Comparison of ENCODE assay signal across 27 cellular contexts in genomic region chr2:55958756-55959155, GRCh38. TPM values are rescaled to one million over a fixed set of nuclear protein-coding genes. Genes with fewer than 3 reads are reported as not detected.
DNase-seq lines count a peak whose midpoint lies in the region; ATAC-seq, FAIRE-seq and TF ChIP-seq lines count a peak whose summit lies in the region.
"Had no signal": no experiment of that assay in that cellular context is flagged by ENCODE, and none has a peak within 500 bp of the region (broad histone marks: within the 10 kb centered on the region; RNA-seq: fewer than 3 reads in every experiment).

No MANE protein-coding gene starts in this region.

- H3K4me3 ChIP-seq in astrocyte (ENCODE audit: insufficient read depth, low read depth, low read length) = no peak overlapping the region
- no peak overlapping the region for H3K4me3 ChIP-seq in left lung
- H3K4me3 ChIP-seq in smooth muscle cell = no peak overlapping the region
- H3K4me3 ChIP-seq: body of pancreas, dorsolateral prefrontal cortex, gastroesophageal sphincter, right lobe of liver, transverse colon had no signal

- no peak for DNase-seq in Calu3
- peak; percentile 75 for DNase-seq in astrocyte (ENCODE audit: low read depth)
- no peak for DNase-seq in left lung
- DNase-seq in smooth muscle cell (lab: John Stamatoyannopoulos, UW; ENCODE audit: unreplicated experiment) = no peak
- DNase-seq in activated naive CD4-positive, alpha-beta T cell treated with anti-CD3 and anti-CD28 coated beads, Interleukin-2, amount 50 U/mL, for 16 hours = no peak
- DNase-seq in naive thymus-derived CD8-positive, alpha-beta T cell = no peak
- no peak for DNase-seq in NCI-H1930 (lab: John Stamatoyannopoulos, UW)
- DNase-seq: activated B cell treated with CpG ODN at 0.5 μM for 24 hours; activated CD4-positive, alpha-beta T cell treated with anti-CD3 and anti-CD28 coated beads, Interleukin-2, amount 50 U/mL, for 1 hour; activated gamma-delta T cell treated with Interleukin-2 at 50 U/mL for 16 hours; activated T-cell treated with anti-CD3 and anti-CD28 coated beads, Interleukin-2, amount 50 U/mL, for 24 hours; AML-193; CD4-positive, alpha-beta T cell; dorsolateral prefrontal cortex; GOT3; KBM-7; NCI-H1092 treated with DMSO at 0.1 percent for 48 hours; NCI-H1694 treated with DMSO at 0.1 percent for 48 hours; right lobe of liver; stimulated activated CD4-positive, alpha-beta T cell treated with anti-CD3 and anti-CD28 coated beads, Interleukin-4, amount 100 ng/mL, for 4 hours had no signal

- intact Hi-C loops in Calu3 (cut with micrococcal nuclease; ENCODE audit: unreplicated experiment) (no loop called here), left lung (cut with DNase I) (no loop called here)

- H3K9me3 ChIP-seq in astrocyte (ENCODE audit: insufficient read depth, low read depth, low read length) (no peaks in the 10 kb centered on the region), left lung (no peaks in the 10 kb centered on the region), smooth muscle cell (replicated peaks; ENCODE audit: low read depth) (no peaks in the 10 kb centered on the region)
- H3K9me3 ChIP-seq: body of pancreas, gastroesophageal sphincter, right lobe of liver, transverse colon had no signal

- WGBS in smooth muscle cell (ENCODE audit: low lambda C conversion rate) = 86% methylated on average over 1 of the region's 1 CpG

- H3K27ac ChIP-seq in astrocyte (ENCODE audit: low read depth, low read length) (peak overlapping the region; percentile 8), left lung (peak overlapping the region; percentile 53 to 67), smooth muscle cell (ENCODE audit: low read depth) (no peak overlapping the region)
- H3K27ac ChIP-seq: dorsolateral prefrontal cortex, gastroesophageal sphincter, right lobe of liver had no signal

- peak overlapping the region; percentile 58 for H3K4me2 ChIP-seq in astrocyte (ENCODE audit: low read length)
- no peak overlapping the region for H3K4me2 ChIP-seq in smooth muscle cell

- TF ChIP-seq CTCF in Calu3 (IDR thresholded peaks at IDR 0.05; ENCODE audit: unreplicated experiment) (no peak), astrocyte (IDR thresholded peaks at IDR 0.05; ENCODE audit: insufficient read depth, low read depth, low read length) (no peak), left lung (IDR thresholded peaks at IDR 0.05) (no peak), smooth muscle cell (IDR thresholded peaks at IDR 0.05; ENCODE audit: borderline replicate concordance, insufficient read depth, poor library complexity, severe bottlenecking) (no peak)

- H3K36me3 Mint-ChIP-seq in Calu3 (ENCODE audit: insufficient read depth, unreplicated experiment) (no peaks in the 10 kb centered on the region), astrocyte (ENCODE audit: low read depth, unreplicated experiment) (no peaks in the 10 kb centered on the region)
- H3K36me3 Mint-ChIP-seq in naive thymus-derived CD8-positive, alpha-beta T cell = no peaks in the 10 kb centered on the region
- H3K36me3 Mint-ChIP-seq: memory B cell had no signal

- CTCF ChIA-PET in Calu3 (lab: Charles Lee) = interaction anchor here (2.7 kb wide), 1 partner anchor 187 kb away, joined by 10 read pairs; no protein-coding TSS in a partner anchor

- H3K27me3 ChIP-seq in astrocyte (ENCODE audit: insufficient read depth, low read length) = no peaks in the 10 kb centered on the region
- H3K27me3 ChIP-seq in left lung = no peaks in the 10 kb centered on the region
- H3K27me3 ChIP-seq in smooth muscle cell (ENCODE audit: low read depth) = peaks cover 15% of the 10 kb centered on the region
- H3K27me3 ChIP-seq: body of pancreas, gastroesophageal sphincter, right lobe of liver, transverse colon had no signal

- H2AFZ ChIP-seq in astrocyte (ENCODE audit: low read depth, low read length) (no peak overlapping the region), smooth muscle cell (ENCODE audit: low read depth) (peak overlapping the region; percentile 40)

- H3K4me3 Mint-ChIP-seq in Calu3 (ENCODE audit: low read depth, unreplicated experiment) (peak overlapping the region; percentile 39), astrocyte (ENCODE audit: unreplicated experiment) (peak overlapping the region; percentile 17)
- H3K4me3 Mint-ChIP-seq in naive thymus-derived CD8-positive, alpha-beta T cell = no peak overlapping the region
- H3K4me3 Mint-ChIP-seq: activated B cell treated with CpG ODN at 0.5 μM for 24 hours; activated T-cell treated with anti-CD3 and anti-CD28 coated beads, Interleukin-2, amount 50 U/mL, for 24 hours; CD4-positive, alpha-beta T cell; memory B cell; T-helper 1 cell treated with Interleukin-12 subunit alpha and Interleukin-12 subunit beta and Interleukin-4 antibody, amounts not matched to agents 30 μg/mL and 1 μg/mL, for 36 hours had no signal

- H3F3A ChIP-seq in smooth muscle cell (ENCODE audit: low read depth) = no peaks in the 10 kb centered on the region

- no peaks in the 10 kb centered on the region for H3K9me3 Mint-ChIP-seq in Calu3 (ENCODE audit: low read depth, unreplicated experiment)
- H3K9me3 Mint-ChIP-seq in astrocyte (ENCODE audit: unreplicated experiment) = peaks cover 2% of the 10 kb centered on the region
- H3K9me3 Mint-ChIP-seq in naive thymus-derived CD8-positive, alpha-beta T cell = peaks cover 0 to 4% (median 0%) of the 10 kb centered on the region in 9 donors
- H3K9me3 Mint-ChIP-seq: activated B cell treated with CpG ODN at 0.5 μM for 24 hours; activated T-cell treated with anti-CD3 and anti-CD28 coated beads, Interleukin-2, amount 50 U/mL, for 24 hours; CD4-positive, alpha-beta T cell; memory B cell; T-helper 1 cell treated with Interleukin-12 subunit alpha and Interleukin-12 subunit beta and Interleukin-4 antibody, amounts not matched to agents 30 μg/mL and 1 μg/mL, for 36 hours had no signal

- H3K27ac Mint-ChIP-seq in Calu3 (ENCODE audit: unreplicated experiment) (peak overlapping the region; percentile 16), astrocyte (ENCODE audit: unreplicated experiment) (peak overlapping the region; percentile 81)
- peak overlapping the region in 1 of 10 donors; percentile 8 for H3K27ac Mint-ChIP-seq in naive thymus-derived CD8-positive, alpha-beta T cell
- H3K27ac Mint-ChIP-seq: activated B cell treated with CpG ODN at 0.5 μM for 24 hours; activated T-cell treated with anti-CD3 and anti-CD28 coated beads, Interleukin-2, amount 50 U/mL, for 24 hours; CD4-positive, alpha-beta T cell; memory B cell; T-helper 1 cell treated with Interleukin-12 subunit alpha and Interleukin-12 subunit beta and Interleukin-4 antibody, amounts not matched to agents 30 μg/mL and 1 μg/mL, for 36 hours had no signal

- ATAC-seq in left lung (no peak), GM19455 (IDR thresholded peaks at IDR 0.05; ENCODE audit: unreplicated experiment) (no peak)
- no peak for ATAC-seq in naive thymus-derived CD8-positive, alpha-beta T cell

- no peak for FAIRE-seq in astrocyte (lab: Jason Lieb, UNC)
- FAIRE-seq: A204.1 had no signal

- H4K20me1 ChIP-seq in astrocyte (ENCODE audit: insufficient read depth, low read length) = no peaks in the 10 kb centered on the region
- no peaks in the 10 kb centered on the region for H4K20me1 ChIP-seq in smooth muscle cell (ENCODE audit: low read depth)

- POLR2A ChIA-PET in naive thymus-derived CD8-positive, alpha-beta T cell (lab: Charles Lee) = interaction anchor here (1.1 kb wide), 1 partner anchor 20 kb away, joined by 5 read pairs; no protein-coding TSS in a partner anchor

- H3K4me1 Mint-ChIP-seq in Calu3 (ENCODE audit: low read depth, unreplicated experiment) (peaks cover 40% of the 10 kb centered on the region), astrocyte (ENCODE audit: low read depth, unreplicated experiment) (peaks cover 16% of the 10 kb centered on the region)
- H3K4me1 Mint-ChIP-seq in naive thymus-derived CD8-positive, alpha-beta T cell = no peaks in the 10 kb centered on the region
- H3K4me1 Mint-ChIP-seq: activated B cell treated with CpG ODN at 0.5 μM for 24 hours, memory B cell had no signal

- H3K4me1 ChIP-seq in astrocyte (ENCODE audit: insufficient read depth, low read length) (peaks cover 13% of the 10 kb centered on the region), left lung (no peaks in the 10 kb centered on the region), smooth muscle cell (ENCODE audit: low read depth) (no peaks in the 10 kb centered on the region)
- H3K4me1 ChIP-seq: gastroesophageal sphincter, right lobe of liver had no signal

- H3K36me3 ChIP-seq in astrocyte (ENCODE audit: insufficient read depth, low read length) (no peaks in the 10 kb centered on the region), left lung (no peaks in the 10 kb centered on the region), smooth muscle cell (ENCODE audit: low read depth) (no peaks in the 10 kb centered on the region)
- H3K36me3 ChIP-seq: gastroesophageal sphincter, right lobe of liver, transverse colon had no signal

- H3K9ac ChIP-seq in astrocyte (ENCODE audit: low read length) = no peak overlapping the region
- no peak overlapping the region for H3K9ac ChIP-seq in smooth muscle cell (ENCODE audit: low read depth)

- H3K79me2 ChIP-seq in astrocyte (ENCODE audit: insufficient read depth, low read length) = no peaks in the 10 kb centered on the region
- H3K79me2 ChIP-seq in smooth muscle cell (ENCODE audit: low read depth) = no peaks in the 10 kb centered on the region

- no TSS peak for BruUV-seq in Calu3 (replicated peaks; lab: Mats Ljungman, UMichigan)

- H3K27me3 Mint-ChIP-seq in Calu3 (ENCODE audit: unreplicated experiment) (no peaks in the 10 kb centered on the region), astrocyte (ENCODE audit: low read depth, unreplicated experiment) (no peaks in the 10 kb centered on the region)
- H3K27me3 Mint-ChIP-seq in naive thymus-derived CD8-positive, alpha-beta T cell = peaks cover 3 to 30% (median 3%) of the 10 kb centered on the region in 5 donors
- H3K27me3 Mint-ChIP-seq: activated B cell treated with CpG ODN at 0.5 μM for 24 hours; activated T-cell treated with anti-CD3 and anti-CD28 coated beads, Interleukin-2, amount 50 U/mL, for 24 hours; memory B cell had no signal

RNA-seq across cellular contexts. Expression of gene EFEMP1, which starts 35.2 kb away (rescaled TPM):
- total RNA-seq in Calu3 (2022) (14.7 and 51.5 TPM in 2 replicates), astrocyte (146 and 155 TPM in 2 replicates), left lung (100 to 1,000 TPM; 329 to 346 TPM), smooth muscle cell (28.3 and 35.8 TPM in 2 replicates)
- polyA plus RNA-seq in smooth muscle cell = 17.1 and 19.2 TPM in 2 replicates
- not detected for total RNA-seq in naive thymus-derived CD8-positive, alpha-beta T cell
- not detected for polyA plus RNA-seq in naive thymus-derived CD8-positive, alpha-beta T cell
- total RNA-seq: activated B cell treated with CpG ODN at 0.5 μM for 24 hours; CD4-positive, alpha-beta T cell had no signal

Comparison
In these comparisons a context has a peak if more than half of its experiments do, and no peak if none do; other contexts are left out.
1. H3K4me3 Mint-ChIP-seq: peak in Calu3 (single experiment) and astrocyte (single experiment); none in naive thymus-derived CD8-positive, alpha-beta T cell (0 of 10).
2. RNA of gene EFEMP1, which starts 35.2 kb away (total RNA-seq): 329 to 346 TPM in left lung, 146 to 155 TPM in astrocyte, 14.7 to 51.5 TPM in Calu3 and 28.3 to 35.8 TPM in smooth muscle cell; not detected in naive thymus-derived CD8-positive, alpha-beta T cell; every median in the first group is over 10 times any median in the second.